8 cellular contexts compared by ENCODE assay signal in genomic region chr19:34963531-34964406, GRCh38. TPM values are rescaled to one million over a fixed set of nuclear protein-coding genes. Genes with fewer than 3 reads are reported as not detected.
A peak's percentile ranks its signal among the peaks of the same experiment; 100 is the strongest.
DNase-seq lines count a peak whose midpoint lies in the region; ATAC-seq and TF ChIP-seq lines count a peak whose summit lies in the region.

Gene ZNF792 (minus strand): TSS chr19:34964229. CDS start chr19:34963662, 567 bp downstream.

- H3K4me1 ChIP-seq in left ventricle myocardium inferior = peaks cover 32% of the 10 kb centered on the region

- TF ChIP-seq RAD21 in Ishikawa (IDR thresholded peaks at IDR 0.05; ENCODE audit: low read depth) = no peak

- no peak for TF ChIP-seq EP300 in Ishikawa (IDR thresholded peaks at IDR 0.05; ENCODE audit: borderline replicate concordance)

- ATAC-seq in GM19438 (IDR thresholded peaks at IDR 0.05; ENCODE audit: low read depth, unreplicated experiment) (peak; percentile 80), SK-N-SH treated with all-trans-retinoic acid at 6 μM for 48 hours (peak; percentile 92), HG03378 (IDR thresholded peaks at IDR 0.05; ENCODE audit: unreplicated experiment) (no peak)

- H3K36me3 ChIP-seq in left ventricle myocardium inferior = peaks cover 32% of the 10 kb centered on the region

- H3K27ac ChIP-seq in left ventricle myocardium inferior (replicated peaks) = peak within 1 kb of the TSS; percentile 89

- TF ChIP-seq CTCF in left ventricle myocardium inferior (IDR thresholded peaks at IDR 0.05; ENCODE audit: borderline replicate concordance) = no peak

- H3K9me3 ChIP-seq in left ventricle myocardium inferior (replicated peaks) = peaks cover 45% of the 10 kb centered on the region

- DNase-seq in CD1c-positive myeloid dendritic cell (ENCODE audit: extremely low spot score) (peak; percentile 29), amniotic epithelial cell (ENCODE audit: low read depth) (peak; percentile 43), left ventricle myocardium inferior (peak; percentile 69), posterior vena cava (ENCODE audit: low spot score) (peak; percentile 88)

- intact Hi-C loops in left ventricle myocardium inferior (cut with micrococcal nuclease) = no loop called here
- intact Hi-C loops in posterior vena cava (cut with DNase I) = no loop called here

- peak within 1 kb of the TSS; percentile 97 for H3K4me3 ChIP-seq in left ventricle myocardium inferior

- H3K27me3 ChIP-seq in left ventricle myocardium inferior (ENCODE audit: low read depth) = no peaks in the 10 kb centered on the region

TF ChIP-seq in Ishikawa, 13 proteins besides CTCF, POLR2A, EP300 and RAD21:
- TF ChIP-seq, protein P1, sequence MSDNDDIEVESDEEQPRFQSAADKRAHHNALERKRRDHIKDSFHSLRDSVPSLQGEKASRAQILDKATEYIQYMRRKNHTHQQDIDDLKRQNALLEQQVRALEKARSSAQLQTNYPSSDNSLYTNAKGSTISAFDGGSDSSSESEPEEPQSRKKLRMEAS (IDR thresholded peaks at IDR 0.05) = 0 out of 2 replicates have a peak, but pooled peaks have one; percentile 32
- TF ChIP-seq CREB1 (IDR thresholded peaks at IDR 0.05; ENCODE audit: low read depth) = no peak
- no peak for TF ChIP-seq CEBPB (IDR thresholded peaks at IDR 0.05)
- TF ChIP-seq TCF12 (IDR thresholded peaks at IDR 0.05; ENCODE audit: low read depth) = no peak; the same call in 1 of the 2 replicates
- no peak for TF ChIP-seq FOXM1 (IDR thresholded peaks at IDR 0.05; ENCODE audit: borderline replicate concordance, low read depth)
- TF ChIP-seq TEAD4 (IDR thresholded peaks at IDR 0.05) = no peak
- TF ChIP-seq YY1 (IDR thresholded peaks at IDR 0.05; ENCODE audit: low read depth) = no peak
- no peak for TF ChIP-seq USF1 (IDR thresholded peaks at IDR 0.05)
- TF ChIP-seq EGR1 (IDR thresholded peaks at IDR 0.05) = no peak
- peak; percentile 93 for TF ChIP-seq ZBTB7A (IDR thresholded peaks at IDR 0.05; ENCODE audit: low read depth)
- TF ChIP-seq, protein P2, sequence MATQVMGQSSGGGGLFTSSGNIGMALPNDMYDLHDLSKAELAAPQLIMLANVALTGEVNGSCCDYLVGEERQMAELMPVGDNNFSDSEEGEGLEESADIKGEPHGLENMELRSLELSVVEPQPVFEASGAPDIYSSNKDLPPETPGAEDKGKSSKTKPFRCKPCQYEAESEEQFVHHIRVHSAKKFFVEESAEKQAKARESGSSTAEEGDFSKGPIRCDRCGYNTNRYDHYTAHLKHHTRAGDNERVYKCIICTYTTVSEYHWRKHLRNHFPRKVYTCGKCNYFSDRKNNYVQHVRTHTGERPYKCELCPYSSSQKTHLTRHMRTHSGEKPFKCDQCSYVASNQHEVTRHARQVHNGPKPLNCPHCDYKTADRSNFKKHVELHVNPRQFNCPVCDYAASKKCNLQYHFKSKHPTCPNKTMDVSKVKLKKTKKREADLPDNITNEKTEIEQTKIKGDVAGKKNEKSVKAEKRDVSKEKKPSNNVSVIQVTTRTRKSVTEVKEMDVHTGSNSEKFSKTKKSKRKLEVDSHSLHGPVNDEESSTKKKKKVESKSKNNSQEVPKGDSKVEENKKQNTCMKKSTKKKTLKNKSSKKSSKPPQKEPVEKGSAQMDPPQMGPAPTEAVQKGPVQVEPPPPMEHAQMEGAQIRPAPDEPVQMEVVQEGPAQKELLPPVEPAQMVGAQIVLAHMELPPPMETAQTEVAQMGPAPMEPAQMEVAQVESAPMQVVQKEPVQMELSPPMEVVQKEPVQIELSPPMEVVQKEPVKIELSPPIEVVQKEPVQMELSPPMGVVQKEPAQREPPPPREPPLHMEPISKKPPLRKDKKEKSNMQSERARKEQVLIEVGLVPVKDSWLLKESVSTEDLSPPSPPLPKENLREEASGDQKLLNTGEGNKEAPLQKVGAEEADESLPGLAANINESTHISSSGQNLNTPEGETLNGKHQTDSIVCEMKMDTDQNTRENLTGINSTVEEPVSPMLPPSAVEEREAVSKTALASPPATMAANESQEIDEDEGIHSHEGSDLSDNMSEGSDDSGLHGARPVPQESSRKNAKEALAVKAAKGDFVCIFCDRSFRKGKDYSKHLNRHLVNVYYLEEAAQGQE (IDR thresholded peaks at IDR 0.05; ENCODE audit: low read depth) = no peak
- TF ChIP-seq NFIC (IDR thresholded peaks at IDR 0.05) = peak; percentile 72
- no peak for TF ChIP-seq TAF1 (IDR thresholded peaks at IDR 0.05; ENCODE audit: low read depth)

TF ChIP-seq in SK-N-SH treated with all-trans-retinoic acid at 6 μM for 48 hours, 23 proteins besides CTCF, POLR2A, EP300 and RAD21:
- no peak for TF ChIP-seq SNAI2 (CRISPR knock-in tag; IDR thresholded peaks at IDR 0.05)
- peak; percentile 69; the same call in 1 of the 2 replicates for TF ChIP-seq PATZ1 (CRISPR knock-in tag; IDR thresholded peaks at IDR 0.05; ENCODE audit: borderline replicate concordance)
- TF ChIP-seq ZNF70 (CRISPR knock-in tag; IDR thresholded peaks at IDR 0.05) = no peak

RNA-seq across cellular contexts. Expression of gene ZNF792, which starts in this region (rescaled TPM):
- 3.2 TPM for total RNA-seq in left ventricle myocardium inferior
- total RNA-seq in posterior vena cava = 1 to 10 TPM; 4.9 to 6.2 TPM

Comparison
In these comparisons a context has a peak if more than half of its experiments do, and no peak if none do; other contexts are left out.
1. DNase-seq: peak in every context shown above with its lines; median percentile 88 in posterior vena cava; 69 in left ventricle myocardium inferior; 43 in amniotic epithelial cell; 29 in CD1c-positive myeloid dendritic cell.